In genomic region chr12:93894391-93895095, GRCh38 we compare ENCODE assay signal across 8 cellular contexts.
DNase-seq lines count a peak whose midpoint lies in the region; ATAC-seq and TF ChIP-seq lines count a peak whose summit lies in the region.

No MANE protein-coding gene starts in this region.

- no peak for TF ChIP-seq CTCF in cardiac fibroblast (IDR thresholded peaks at IDR 0.05; ENCODE audit: low read depth, low read length)

- no peak for ATAC-seq in GM18907 (IDR thresholded peaks at IDR 0.05; ENCODE audit: unreplicated experiment)

- DNase-seq in GM04504 (ENCODE audit: low read depth) (peak; percentile 76), cardiac fibroblast (ENCODE audit: low read depth in 2 of 2) (peak; percentile 72 to 94), iris pigment epithelial cell (ENCODE audit: low read depth) (peak; percentile 64), skeletal muscle cell (ENCODE audit: low read depth) (peak; percentile 42), HCEC 1CT (no peak)
- no peak for DNase-seq in stimulated activated CD4-positive, alpha-beta T cell treated with anti-CD3 and anti-CD28 coated beads, Interleukin-4, amount 100 ng/mL, for 1 hour
- no peak for DNase-seq in activated naive CD4-positive, alpha-beta T cell treated with Interleukin-2 at 50 U/mL for 16 hours

- H3K4me3 ChIP-seq in cardiac fibroblast (replicated peaks in 1 of 2; ENCODE audit: low read depth in 2 of 2, low read length in 2 of 2) (no peak overlapping the region), skeletal muscle cell (ENCODE audit: low read depth, low read length) (no peak overlapping the region)

Comparison
In these comparisons a context has a peak if more than half of its experiments do, and no peak if none do; other contexts are left out.
1. DNase-seq: peak in GM04504 (single experiment), cardiac fibroblast (2 of 2), iris pigment epithelial cell (single experiment) and skeletal muscle cell (single experiment); none in HCEC 1CT (single experiment), stimulated activated CD4-positive, alpha-beta T cell treated with anti-CD3 and anti-CD28 coated beads, Interleukin-4, amount 100 ng/mL, for 1 hour (single experiment) and activated naive CD4-positive, alpha-beta T cell treated with Interleukin-2 at 50 U/mL for 16 hours (single experiment).